21 cellular contexts compared by ENCODE assay signal in genomic region chr11:67002297-67002913, GRCh38. TPM values are rescaled to one million over a fixed set of nuclear protein-coding genes. Genes with fewer than 3 reads are reported as not detected.
DNase-seq lines count a peak whose midpoint lies in the region; ATAC-seq and TF ChIP-seq lines count a peak whose summit lies in the region.
"Had no signal": no experiment of that assay in that cellular context is flagged by ENCODE, and none has a peak within 500 bp of the region (broad histone marks: within the 10 kb centered on the region; RNA-seq: fewer than 3 reads in every experiment).

No MANE protein-coding gene starts in this region.

- no peak overlapping the region for H4K5ac ChIP-seq in H9 (ENCODE audit: insufficient read length, low read depth, low read length)

- no peaks in the 10 kb centered on the region for H3K9me3 ChIP-seq in H9 (ENCODE audit: control insufficient read depth, low read depth, low read length)
- H3K9me3 ChIP-seq: Caco-2, spleen had no signal

- H3K27ac Mint-ChIP-seq in H9, result peak overlapping the region; percentile 46 to 98 (median 96)
- peak overlapping the region; percentile 46 for H3K27ac Mint-ChIP-seq in neural crest cell (ENCODE audit: unreplicated experiment)
- H3K27ac Mint-ChIP-seq in activated CD8-positive, alpha-beta memory T cell treated with anti-CD3 and anti-CD28 coated beads, Interleukin-2, amount 10 ng/mL, durations not matched to agents 7 days and 5 days, result no peak overlapping the region
- H3K27ac Mint-ChIP-seq: activated T-helper 2 cell treated with anti-CD3 and anti-CD28 coated beads, Interferon-gamma antibody, Interleukin-2, Interleukin-4, amounts not matched to agents 10 μg/mL and 5 μg/mL and 100 μg/mL, durations not matched to agents 14 hours and 24 hours and 36 hours; natural killer cell treated with Interleukin-12 subunit alpha and Interleukin-12 subunit beta and Interleukin-15 and Interleukin-18, amount 100 ng/mL, for 72 hours; T-helper 1 cell treated with Interleukin-12 subunit alpha and Interleukin-12 subunit beta and Interleukin-4 antibody, amounts not matched to agents 30 μg/mL and 1 μg/mL, for 36 hours had no signal

- H3K79me1 ChIP-seq in H9 (ENCODE audit: insufficient read depth, low read depth, low read length, poor library complexity, severe bottlenecking), result no peaks in the 10 kb centered on the region

- H3K79me2 ChIP-seq in H9 (ENCODE audit: insufficient read depth, low read length), result no peaks in the 10 kb centered on the region

- H3K18ac ChIP-seq in H9 (ENCODE audit: insufficient read length, low read depth, low read length), result peak overlapping the region; percentile 43

- H3K9me3 Mint-ChIP-seq in H9 (no peaks in the 10 kb centered on the region), neural crest cell (no peaks in the 10 kb centered on the region)
- peaks cover 2% of the 10 kb centered on the region for H3K9me3 Mint-ChIP-seq in activated CD8-positive, alpha-beta memory T cell treated with anti-CD3 and anti-CD28 coated beads, Interleukin-2, amount 10 ng/mL, durations not matched to agents 7 days and 5 days (ENCODE audit: low read depth)
- H3K9me3 Mint-ChIP-seq: activated T-helper 2 cell treated with anti-CD3 and anti-CD28 coated beads, Interferon-gamma antibody, Interleukin-2, Interleukin-4, amounts not matched to agents 10 μg/mL and 5 μg/mL and 100 μg/mL, durations not matched to agents 14 hours and 24 hours and 36 hours; natural killer cell treated with Interleukin-12 subunit alpha and Interleukin-12 subunit beta and Interleukin-15 and Interleukin-18, amount 100 ng/mL, for 72 hours; T-helper 1 cell treated with Interleukin-12 subunit alpha and Interleukin-12 subunit beta and Interleukin-4 antibody, amounts not matched to agents 30 μg/mL and 1 μg/mL, for 36 hours had no signal

- H2BK20ac ChIP-seq in H9 (ENCODE audit: low read depth, low read length, poor library complexity, severe bottlenecking), result no peak overlapping the region

- no peak overlapping the region for H2BK12ac ChIP-seq in H9 (ENCODE audit: insufficient read length, low read depth, low read length)

- H2BK120ac ChIP-seq in H9 (ENCODE audit: low read depth, low read length, poor library complexity, severe bottlenecking), result no peak overlapping the region

- H3K36me3 Mint-ChIP-seq in H9 (ENCODE audit: insufficient read depth in 1 of 3, low read depth in 3 of 3), result no peaks in the 10 kb centered on the region
- H3K36me3 Mint-ChIP-seq in neural crest cell (ENCODE audit: low read depth), result no peaks in the 10 kb centered on the region
- H3K36me3 Mint-ChIP-seq in activated CD8-positive, alpha-beta memory T cell treated with anti-CD3 and anti-CD28 coated beads, Interleukin-2, amount 10 ng/mL, durations not matched to agents 7 days and 5 days, result no peaks in the 10 kb centered on the region
- H3K36me3 Mint-ChIP-seq: natural killer cell treated with Interleukin-12 subunit alpha and Interleukin-12 subunit beta and Interleukin-15 and Interleukin-18, amount 100 ng/mL, for 72 hours had no signal

- peak overlapping the region; percentile 40 for H3K27ac ChIP-seq in H9 (ENCODE audit: insufficient read length, low read depth, low read length)
- H3K27ac ChIP-seq: spleen, WERI-Rb-1 had no signal

- CTCF ChIA-PET in activated CD8-positive, alpha-beta memory T cell treated with anti-CD3 and anti-CD28 coated beads, Interleukin-2, amount 10 ng/mL, durations not matched to agents 7 days and 5 days (lab: Charles Lee), result no interaction called here

- H3T11ph ChIP-seq in H9 (ENCODE audit: low read length), result no peak overlapping the region

- WGBS in H9 (ENCODE audit: extremely low coverage, insufficient read length, low lambda C conversion rate), result no CpG with 5 or more reads among the region's 8 CpGs

- H3K4me3 Mint-ChIP-seq in H9, result peak overlapping the region; percentile 11 to 48; a peak in 4 of 5 replicates
- H3K4me3 Mint-ChIP-seq in neural crest cell, result no peak overlapping the region
- no peak overlapping the region for H3K4me3 Mint-ChIP-seq in activated CD8-positive, alpha-beta memory T cell treated with anti-CD3 and anti-CD28 coated beads, Interleukin-2, amount 10 ng/mL, durations not matched to agents 7 days and 5 days
- H3K4me3 Mint-ChIP-seq: natural killer cell treated with Interleukin-12 subunit alpha and Interleukin-12 subunit beta and Interleukin-15 and Interleukin-18, amount 100 ng/mL, for 72 hours; T-helper 1 cell treated with Interleukin-12 subunit alpha and Interleukin-12 subunit beta and Interleukin-4 antibody, amounts not matched to agents 30 μg/mL and 1 μg/mL, for 36 hours had no signal

- H4K91ac ChIP-seq in H9 (ENCODE audit: insufficient read length, low read depth, low read length), result no peak overlapping the region

- ATAC-seq in activated CD8-positive, alpha-beta memory T cell treated with anti-CD3 and anti-CD28 coated beads, Interleukin-2, amount 10 ng/mL, durations not matched to agents 7 days and 5 days, result no peak
- no peak for ATAC-seq in GM19452 (IDR thresholded peaks at IDR 0.05; ENCODE audit: unreplicated experiment)
- ATAC-seq: HCT116 had no signal

- no peak overlapping the region for H3K56ac ChIP-seq in H9 (ENCODE audit: insufficient read length, low read depth, low read length)

- no peak overlapping the region for H3K9ac ChIP-seq in H9 (ENCODE audit: extremely low read depth, insufficient read length, low read length)

- no peak overlapping the region for H3K23ac ChIP-seq in H9 (ENCODE audit: insufficient read length, low read depth, low read length)

- H3K27me3 ChIP-seq in H9 (ENCODE audit: insufficient read depth, low read length), result no peaks in the 10 kb centered on the region

- H4K20me1 ChIP-seq in H9 (ENCODE audit: control insufficient read depth, insufficient read depth, insufficient read length), result no peaks in the 10 kb centered on the region

- no peak overlapping the region for H4K8ac ChIP-seq in H9 (replicated peaks; ENCODE audit: insufficient read length, low read depth, low read length)

- DNase-seq in H9 (peak; percentile 75), NCI-H2107 (lab: John Stamatoyannopoulos, UW) (peak; percentile 57), ecto neural progenitor cell (ENCODE audit: low spot score) (peak; percentile 55), neural crest cell (ENCODE audit: low read depth, low spot score) (peak; percentile 30)
- no peak for DNase-seq in stimulated activated CD4-positive, alpha-beta T cell treated with anti-CD3 and anti-CD28 coated beads, Interleukin-2, amount 100 ng/mL, for 24 hours
- DNase-seq in activated CD8-positive, alpha-beta memory T cell treated with anti-CD3 and anti-CD28 coated beads, Interleukin-2, amount 10 ng/mL, durations not matched to agents 7 days and 5 days, result no peak
- DNase-seq: AML-193, Caco-2, glutamatergic neuron, islet precursor cell, SHP77 treated with DMSO at 0.1 percent for 48 hours, spleen, WERI-Rb-1 had no signal

- H2AK5ac ChIP-seq in H9 (ENCODE audit: insufficient read length, low read length), result no peak overlapping the region

- H3K4me1 Mint-ChIP-seq in H9 (peaks cover 31% of the 10 kb centered on the region in 2 experiments), neural crest cell (peaks cover 19% of the 10 kb centered on the region)
- H3K4me1 Mint-ChIP-seq in activated CD8-positive, alpha-beta memory T cell treated with anti-CD3 and anti-CD28 coated beads, Interleukin-2, amount 10 ng/mL, durations not matched to agents 7 days and 5 days, result no peaks in the 10 kb centered on the region

- no peak overlapping the region for H2BK15ac ChIP-seq in H9 (ENCODE audit: low read depth, low read length)

- no peak overlapping the region for H2BK5ac ChIP-seq in H9 (ENCODE audit: insufficient read length, low read length)

- peak overlapping the region; percentile 24 for H3K4me2 ChIP-seq in H9 (ENCODE audit: insufficient read depth, insufficient read length, low read length)

- no peak overlapping the region for H2AFZ ChIP-seq in H9 (ENCODE audit: low read length)

- H3K4ac ChIP-seq in H9 (ENCODE audit: low read depth, low read length), result no peak overlapping the region

- H3K23me2 ChIP-seq in H9 (ENCODE audit: insufficient read length, low read depth, low read length, poor library complexity, severe bottlenecking), result no peaks in the 10 kb centered on the region

- H3K27me3 Mint-ChIP-seq in H9 (ENCODE audit: low read depth), result no peaks in the 10 kb centered on the region; the same call in none of the 2 replicates
- peaks cover 12% of the 10 kb centered on the region for H3K27me3 Mint-ChIP-seq in neural crest cell (ENCODE audit: low read depth)
- peaks cover under 1% of the 10 kb centered on the region for H3K27me3 Mint-ChIP-seq in activated CD8-positive, alpha-beta memory T cell treated with anti-CD3 and anti-CD28 coated beads, Interleukin-2, amount 10 ng/mL, durations not matched to agents 7 days and 5 days

- H3K4me1 ChIP-seq in H9 (ENCODE audit: insufficient read depth, low read length), result peaks cover 2% of the 10 kb centered on the region; the same call in 1 of the 2 replicates
- H3K4me1 ChIP-seq: spleen had no signal

- no peak for TF ChIP-seq CTCF in H9 (conservative IDR thresholded peaks at IDR 0.05)
- no peak for TF ChIP-seq CTCF in neural crest cell (conservative IDR thresholded peaks at IDR 0.05)

- peak overlapping the region; percentile 85; the same call in 1 of the 2 replicates for H3K14ac ChIP-seq in H9 (ENCODE audit: insufficient read depth, low read length)

RNA-seq across cellular contexts. Expression of gene SYT12, which starts 20.5 kb away (rescaled TPM):
- 1.9 and 2.1 TPM in 2 replicates for total RNA-seq in H9 (2021)
- total RNA-seq in neural crest cell, result 0.44 and 0.48 TPM in 2 replicates
- total RNA-seq in activated CD8-positive, alpha-beta memory T cell treated with anti-CD3 and anti-CD28 coated beads, Interleukin-2, amount 10 ng/mL, durations not matched to agents 7 days and 5 days, result not detected
- total RNA-seq: activated T-helper 2 cell treated with anti-CD3 and anti-CD28 coated beads, Interferon-gamma antibody, Interleukin-2, Interleukin-4, amounts not matched to agents 10 μg/mL and 5 μg/mL and 100 μg/mL, durations not matched to agents 14 hours and 24 hours and 36 hours; spleen had no signal

RNA-seq across cellular contexts. Expression of gene C11orf86, which starts 27.3 kb away (rescaled TPM):
- 0.24 TPM in 1 of 2 replicates, not detected in the other for total RNA-seq in H9 (2021)
- not detected in 2 replicates for total RNA-seq in neural crest cell
- total RNA-seq in activated CD8-positive, alpha-beta memory T cell treated with anti-CD3 and anti-CD28 coated beads, Interleukin-2, amount 10 ng/mL, durations not matched to agents 7 days and 5 days, result not detected
- total RNA-seq: activated T-helper 2 cell treated with anti-CD3 and anti-CD28 coated beads, Interferon-gamma antibody, Interleukin-2, Interleukin-4, amounts not matched to agents 10 μg/mL and 5 μg/mL and 100 μg/mL, durations not matched to agents 14 hours and 24 hours and 36 hours; Caco-2; cardiac septum; G401; natural killer cell treated with Interleukin-12 subunit alpha and Interleukin-12 subunit beta and Interleukin-15 and Interleukin-18, amount 100 ng/mL, for 72 hours; spleen; temporal lobe had no signal

RNA-seq across cellular contexts. Expression of gene PC, which starts 44.2 kb away (rescaled TPM):
- 31.7 and 32.6 TPM in 2 replicates for total RNA-seq in H9 (2021)
- 51.9 and 53.6 TPM in 2 replicates for total RNA-seq in neural crest cell
- 10 to 100 TPM; 10.1 to 11.3 TPM for total RNA-seq in activated CD8-positive, alpha-beta memory T cell treated with anti-CD3 and anti-CD28 coated beads, Interleukin-2, amount 10 ng/mL, durations not matched to agents 7 days and 5 days

RNA-seq across cellular contexts. Expression of gene RHOD, which starts 54.2 kb away (rescaled TPM):
- 14.8 and 15.7 TPM in 2 replicates for total RNA-seq in H9 (2021)
- 1.7 and 2.1 TPM in 2 replicates for total RNA-seq in neural crest cell
- total RNA-seq in activated CD8-positive, alpha-beta memory T cell treated with anti-CD3 and anti-CD28 coated beads, Interleukin-2, amount 10 ng/mL, durations not matched to agents 7 days and 5 days, result under 1 TPM; 0.52 to 0.79 TPM
- total RNA-seq: G401; natural killer cell treated with Interleukin-12 subunit alpha and Interleukin-12 subunit beta and Interleukin-15 and Interleukin-18, amount 100 ng/mL, for 72 hours had no signal

Comparison
In these comparisons a context has a peak if more than half of its experiments do, and no peak if none do; other contexts are left out.
1. DNase-seq: peak in H9 (single experiment), NCI-H2107 (single experiment), ecto neural progenitor cell (single experiment) and neural crest cell (single experiment); none in stimulated activated CD4-positive, alpha-beta T cell treated with anti-CD3 and anti-CD28 coated beads, Interleukin-2, amount 100 ng/mL, for 24 hours (0 of 2) and activated CD8-positive, alpha-beta memory T cell treated with anti-CD3 and anti-CD28 coated beads, Interleukin-2, amount 10 ng/mL, durations not matched to agents 7 days and 5 days (single experiment).
2. H3K4me3 Mint-ChIP-seq: peak in H9 (2 of 2); none in neural crest cell (single experiment) and activated CD8-positive, alpha-beta memory T cell treated with anti-CD3 and anti-CD28 coated beads, Interleukin-2, amount 10 ng/mL, durations not matched to agents 7 days and 5 days (single experiment).